ENCODE assay signal across 13 cellular contexts in the genomic region with DNA sequence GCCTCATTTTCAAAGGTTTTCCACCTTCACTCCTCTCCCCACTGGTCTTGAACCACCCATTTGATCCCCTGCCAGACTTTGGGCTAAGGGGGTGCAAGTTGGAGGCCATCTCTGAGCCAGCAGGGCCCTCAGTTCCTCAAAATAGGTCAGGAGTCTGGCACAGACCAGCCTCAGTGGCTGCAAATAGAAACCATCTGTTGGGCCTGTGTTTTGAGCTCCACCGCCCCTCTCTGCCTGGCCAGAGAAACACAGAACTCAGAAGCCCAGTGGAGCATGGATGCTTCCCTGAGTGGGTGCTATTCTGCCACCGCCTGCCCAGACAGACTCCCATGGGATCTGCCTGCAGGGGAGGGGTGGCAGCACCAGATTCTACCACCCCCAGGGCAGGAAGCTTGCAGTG. TPM values are rescaled to one million over a fixed set of nuclear protein-coding genes. Genes with fewer than 3 reads are reported as not detected.
DNase-seq lines count a peak whose midpoint lies in the region; ATAC-seq and TF ChIP-seq lines count a peak whose summit lies in the region.
"Had no signal": no experiment of that assay in that cellular context is flagged by ENCODE, and none has a peak within 500 bp of the region (broad histone marks: within the 10 kb centered on the region; RNA-seq: fewer than 3 reads in every experiment).

No MANE protein-coding gene starts in this region.

- no peak overlapping the region for H3K27ac Mint-ChIP-seq in activated CD4-positive, alpha-beta memory T cell treated with anti-CD3 and anti-CD28 coated beads for 36 hours
- H3K27ac Mint-ChIP-seq: activated naive CD8-positive, alpha-beta T cell treated with anti-CD3 and anti-CD28 coated beads, Interleukin-2, amount 10 ng/mL, durations not matched to agents 7 days and 5 days had no signal

- H3K27me3 Mint-ChIP-seq in activated CD4-positive, alpha-beta memory T cell treated with anti-CD3 and anti-CD28 coated beads for 36 hours, result no peaks in the 10 kb centered on the region

- no peak overlapping the region for H3K56ac ChIP-seq in IMR-90 (ENCODE audit: extremely low read depth, insufficient read depth, low read length)

- CTCF ChIA-PET in IMR-90 (lab: Yijun Ruan, JAX), result no interaction called here
- CTCF ChIA-PET in activated CD4-positive, alpha-beta memory T cell treated with anti-CD3 and anti-CD28 coated beads for 36 hours (lab: Charles Lee), result interaction anchor here (2.0 kb wide), 1 partner anchor 75 kb away, joined by 7 read pairs; no protein-coding TSS in a partner anchor

- peak overlapping the region; percentile 26; the same call in 1 of the 2 replicates for H3K4ac ChIP-seq in IMR-90 (ENCODE audit: low read depth, low read length)

- H3K9me3 ChIP-seq in IMR-90 (ENCODE audit: control insufficient read depth, insufficient read depth, low read length) (no peaks in the 10 kb centered on the region), right cardiac atrium (ENCODE audit: control insufficient read depth, low read length) (no peaks in the 10 kb centered on the region)
- H3K9me3 ChIP-seq: stomach had no signal

- H3K4me3 ChIP-seq in IMR-90 (ENCODE audit: insufficient read depth, low read depth, low read length), result no peak overlapping the region
- no peak overlapping the region for H3K4me3 ChIP-seq in right cardiac atrium (ENCODE audit: low read length)
- H3K4me3 ChIP-seq in brain microvascular endothelial cell (ENCODE audit: low read depth, low read length), result no peak overlapping the region
- H3K4me3 ChIP-seq: stomach had no signal

- peak overlapping the region; percentile 16; the same call in 1 of the 3 replicates for H2BK15ac ChIP-seq in IMR-90 (ENCODE audit: low read depth, low read length)

- H3K27ac ChIP-seq in IMR-90 (ENCODE audit: insufficient read depth, low read length) (no peak overlapping the region), angular gyrus (ENCODE audit: low read depth, low read length) (peak overlapping the region; percentile 90), right cardiac atrium (ENCODE audit: low read length) (peak overlapping the region; percentile 46), brain microvascular endothelial cell (no peak overlapping the region)
- H3K27ac ChIP-seq: stomach had no signal

- H3K4me1 Mint-ChIP-seq in activated CD4-positive, alpha-beta memory T cell treated with anti-CD3 and anti-CD28 coated beads for 36 hours (ENCODE audit: low read depth), result no peaks in the 10 kb centered on the region
- H3K4me1 Mint-ChIP-seq: activated naive CD8-positive, alpha-beta T cell treated with anti-CD3 and anti-CD28 coated beads, Interleukin-2, amount 10 ng/mL, durations not matched to agents 7 days and 5 days had no signal

- H3K36me3 ChIP-seq in IMR-90 (ENCODE audit: control insufficient read depth, insufficient read depth, low read length) (no peaks in the 10 kb centered on the region), brain microvascular endothelial cell (replicated peaks) (no peaks in the 10 kb centered on the region)
- H3K36me3 ChIP-seq: stomach had no signal

- in situ Hi-C loops in IMR-90 (cut with MboI; ENCODE audit: low sequenced_read_pairs), result no loop called here
- in situ Hi-C loops in brain microvascular endothelial cell (cut with HindIII; ENCODE audit: low pct_ligation_motif_present, low sequenced_read_pairs), result no loop called here

- intact Hi-C loops in IMR-90 (cut with micrococcal nuclease), result no loop called here
- intact Hi-C loops in right cardiac atrium (cut with DNase I), result loop anchor here in 1 of 4 donors (5.0 kb wide), 1 partner anchor 53 kb away; no protein-coding TSS in a partner anchor
- intact Hi-C loops in activated CD4-positive, alpha-beta memory T cell treated with anti-CD3 and anti-CD28 coated beads for 36 hours (cut with micrococcal nuclease), result no loop called here

- H3K9me1 ChIP-seq in IMR-90 (ENCODE audit: insufficient read depth, low read length), result peaks cover 33% of the 10 kb centered on the region

- peak overlapping the region; percentile 23; the same call in 1 of the 2 replicates for H3K14ac ChIP-seq in IMR-90 (replicated peaks; ENCODE audit: low read depth, low read length)

- no peaks in the 10 kb centered on the region for H4K20me1 ChIP-seq in IMR-90 (ENCODE audit: insufficient read depth, low read length)

- no peak overlapping the region for H3K4me2 ChIP-seq in IMR-90 (ENCODE audit: low read depth, low read length)

- WGBS in IMR-90 (ENCODE audit: extremely low coverage in 2 of 2, insufficient read length in 1 of 2), 2 experiments, result 60% methylated on average over 1 of the region's 2 CpGs; no CpG with 5 or more reads in 1 of the 2 experiments
- WGBS in right cardiac atrium, result 36% methylated on average over 2 of the region's 2 CpGs

- BruUV-seq in IMR-90 (replicated peaks; lab: Mats Ljungman, UMichigan), result no TSS peak

- H3K4me1 ChIP-seq in IMR-90 (ENCODE audit: control insufficient read depth, insufficient read depth, low read length) (peaks cover 40% of the 10 kb centered on the region), right cardiac atrium (ENCODE audit: control insufficient read depth, insufficient read depth, low read length) (peaks cover 26% of the 10 kb centered on the region)

- no peaks in the 10 kb centered on the region for H3K9me3 Mint-ChIP-seq in activated CD4-positive, alpha-beta memory T cell treated with anti-CD3 and anti-CD28 coated beads for 36 hours
- H3K9me3 Mint-ChIP-seq: activated naive CD8-positive, alpha-beta T cell treated with anti-CD3 and anti-CD28 coated beads, Interleukin-2, amount 10 ng/mL, durations not matched to agents 7 days and 5 days had no signal

- H3K36me3 Mint-ChIP-seq in activated CD4-positive, alpha-beta memory T cell treated with anti-CD3 and anti-CD28 coated beads for 36 hours, result no peaks in the 10 kb centered on the region
- H3K36me3 Mint-ChIP-seq: activated naive CD8-positive, alpha-beta T cell treated with anti-CD3 and anti-CD28 coated beads, Interleukin-2, amount 10 ng/mL, durations not matched to agents 7 days and 5 days had no signal

- no peak overlapping the region for H2BK20ac ChIP-seq in IMR-90 (ENCODE audit: low read depth, low read length)

- H4K8ac ChIP-seq in IMR-90 (ENCODE audit: low read depth in 2 of 2, low read length in 2 of 2), result no peak overlapping the region

- H4K91ac ChIP-seq in IMR-90 (ENCODE audit: insufficient read depth, low read depth, low read length), result no peak overlapping the region

- TF ChIP-seq RAD21 in IMR-90 (IDR thresholded peaks at IDR 0.05; ENCODE audit: low read length), result no peak

- H3K18ac ChIP-seq in IMR-90 (ENCODE audit: low read depth, low read length), result no peak overlapping the region

- POLR2A ChIA-PET in IMR-90 (lab: Charles Lee; ENCODE audit: unreplicated experiment), result no interaction called here
- POLR2A ChIA-PET in activated CD4-positive, alpha-beta memory T cell treated with anti-CD3 and anti-CD28 coated beads for 36 hours (lab: Charles Lee), result no interaction called here

- H2AK9ac ChIP-seq in IMR-90 (replicated peaks; ENCODE audit: low read depth, low read length, poor library complexity), result peak overlapping the region; percentile 9

- ATAC-seq in IMR-90 (ENCODE audit: low read depth) (no peak), right cardiac atrium (peak; percentile 26 to 41)
- no peak for ATAC-seq in activated CD4-positive, CD25-positive, alpha-beta regulatory T cell treated with anti-CD3 and anti-CD28 coated beads, Interleukin-2, amount 50 U/mL, for 24 hours

- H2BK5ac ChIP-seq in IMR-90 (ENCODE audit: low read depth, low read length, poor library complexity, severe bottlenecking), result no peak overlapping the region

- no peak overlapping the region for H2BK120ac ChIP-seq in IMR-90 (ENCODE audit: low read depth, low read length)

- TF ChIP-seq POLR2A in IMR-90 (IDR thresholded peaks at IDR 0.05; ENCODE audit: low read depth, low read length), result no peak

- peaks cover 15 to 69% of the 10 kb centered on the region in 2 experiments for H3K79me1 ChIP-seq in IMR-90 (ENCODE audit: low read depth in 1 of 2, low read length in 2 of 2)

- H3K27me3 ChIP-seq in IMR-90 (ENCODE audit: control insufficient read depth, insufficient read depth, low read length) (no peaks in the 10 kb centered on the region), right cardiac atrium (ENCODE audit: control insufficient read depth, insufficient read depth) (no peaks in the 10 kb centered on the region), brain microvascular endothelial cell (replicated peaks) (no peaks in the 10 kb centered on the region)
- H3K27me3 ChIP-seq: stomach had no signal

- no peak overlapping the region for H3K23ac ChIP-seq in IMR-90 (ENCODE audit: low read depth, low read length)

- DNase-seq in IMR-90 (no peak), right cardiac atrium (peak; percentile 55 to 78 (median 72)), superior temporal gyrus (ENCODE audit: extremely low spot score) (peak; percentile 83), brain microvascular endothelial cell (no peak)
- DNase-seq in activated CD4-positive, alpha-beta memory T cell treated with anti-CD3 and anti-CD28 coated beads for 36 hours, result no peak
- DNase-seq: activated naive CD8-positive, alpha-beta T cell treated with anti-CD3 and anti-CD28 coated beads, Interleukin-2, amount 10 ng/mL, durations not matched to agents 7 days and 5 days; COR-L47; cortex of kidney; NCI-H510A; SHP77; stomach had no signal

- no peak overlapping the region for H2AFZ ChIP-seq in IMR-90 (replicated peaks; ENCODE audit: low read length, poor library complexity)

- H3K4me3 Mint-ChIP-seq in activated CD4-positive, alpha-beta memory T cell treated with anti-CD3 and anti-CD28 coated beads for 36 hours, result no peak overlapping the region
- H3K4me3 Mint-ChIP-seq: activated naive CD8-positive, alpha-beta T cell treated with anti-CD3 and anti-CD28 coated beads, Interleukin-2, amount 10 ng/mL, durations not matched to agents 7 days and 5 days had no signal

- TF ChIP-seq CTCF in IMR-90 (conservative IDR thresholded peaks at IDR 0.05; ENCODE audit: low read depth, low read length), result no peak
- TF ChIP-seq CTCF in brain microvascular endothelial cell (IDR thresholded peaks at IDR 0.05; ENCODE audit: low read depth, low read length, missing control alignments), result no peak

- H4K5ac ChIP-seq in IMR-90 (ENCODE audit: low read depth, low read length), result no peak overlapping the region

- 0 out of 2 replicates have a peak overlapping the region, but pooled peaks have one; percentile 31 for H2AK5ac ChIP-seq in IMR-90 (ENCODE audit: low read depth, low read length)

- H3K9ac ChIP-seq in IMR-90 (ENCODE audit: low read depth, low read length), result no peak overlapping the region

- dilution Hi-C loops in IMR-90 (cut with HindIII; ENCODE audit: low sequenced_read_pairs, unreplicated experiment), result no loop called here

TF ChIP-seq in IMR-90, 13 proteins besides CTCF, POLR2A, EP300 and RAD21 (continues in another document):
- TF ChIP-seq NFE2L2 (IDR thresholded peaks at IDR 0.05; ENCODE audit: low read depth, low read length) (no peak), RFX5 (IDR thresholded peaks at IDR 0.05; ENCODE audit: low read depth, low read length) (no peak)

RNA-seq across cellular contexts. Expression of gene CORO2B, which starts 56.3 kb away (rescaled TPM):
- total RNA-seq in IMR-90 (2012; rRNA removed) (9.3 and 9.7 TPM in 2 replicates), right cardiac atrium (10 to 100 TPM in 3 of 4 donors, 1 to 10 TPM in 1; 5.8 to 13.7 (median 11.3) TPM)
- polyA plus RNA-seq in IMR-90 (2012; rRNA removed) (39.3 and 43.2 TPM in 2 replicates), right cardiac atrium (6.9 TPM)
- polyA plus RNA-seq in IMR-90 (2012; cell fraction: cytosol; rRNA removed), result 29.1 and 32.4 TPM in 2 replicates
- polyA plus RNA-seq in IMR-90 (2012; cell fraction: nucleus; rRNA removed; ENCODE audit: low replicate concordance), result 24.4 and 27.5 TPM in 2 replicates
- total RNA-seq in activated CD4-positive, alpha-beta memory T cell treated with anti-CD3 and anti-CD28 coated beads for 36 hours, result under 1 TPM; 0.07 to 0.19 TPM
- total RNA-seq: activated naive CD8-positive, alpha-beta T cell treated with anti-CD3 and anti-CD28 coated beads, Interleukin-2, amount 10 ng/mL, durations not matched to agents 7 days and 5 days had no signal

Comparison
In these comparisons a context has a peak if more than half of its experiments do, and no peak if none do; other contexts are left out.
1. ATAC-seq: peak in right cardiac atrium (2 of 2); none in IMR-90 (single experiment) and activated CD4-positive, CD25-positive, alpha-beta regulatory T cell treated with anti-CD3 and anti-CD28 coated beads, Interleukin-2, amount 50 U/mL, for 24 hours (0 of 2).
2. DNase-seq: peak in right cardiac atrium (3 of 3) and superior temporal gyrus (single experiment); none in IMR-90 (single experiment), activated CD4-positive, alpha-beta memory T cell treated with anti-CD3 and anti-CD28 coated beads for 36 hours (single experiment) and brain microvascular endothelial cell (single experiment).
3. H3K27ac ChIP-seq: peak in angular gyrus (single experiment) and right cardiac atrium (single experiment); none in IMR-90 (single experiment) and brain microvascular endothelial cell (single experiment).